In genomic region chr5:163770625-163771024, GRCh38 we compare ENCODE assay signal across 18 cellular contexts.
"Had no signal": no experiment of that assay in that cellular context is flagged by ENCODE, and none has a peak within 500 bp of the region (broad histone marks: within the 10 kb centered on the region; RNA-seq: fewer than 3 reads in every experiment).

No MANE protein-coding gene starts in this region.

- H3K9me3 ChIP-seq: gastrocnemius medialis, left lung, lower lobe of right lung, neutrophil, psoas muscle, tibial artery, upper lobe of left lung, uterus had no signal

- H3K27ac ChIP-seq: coronary artery, gastrocnemius medialis, left lung, lower lobe of right lung, neutrophil, psoas muscle, tibial artery, upper lobe of left lung, uterus had no signal

- H3K36me3 ChIP-seq: gastrocnemius medialis, left lung, lower lobe of right lung, neutrophil, tibial artery, upper lobe of left lung, uterus had no signal

- H3K27me3 ChIP-seq: gastrocnemius medialis, left lung, neutrophil, tibial artery, upper lobe of left lung, uterus had no signal

- ATAC-seq: gastrocnemius medialis; left lung; lower lobe of right lung; naive thymus-derived CD4-positive, alpha-beta T cell; psoas muscle; stimulated activated memory B cell treated with anti-CD40 and anti-IgM and Interleukin-4, amounts not matched to agents 10 μg/mL and 1 μg/mL and 100 μg/mL, for 72 hours had no signal

- H3K4me2 ChIP-seq: smooth muscle cell had no signal

- DNase-seq: effector CD4-positive, alpha-beta T cell; endodermal cell; gastrocnemius medialis; islet precursor cell; left lung; lower lobe of right lung; midbrain; naive thymus-derived CD4-positive, alpha-beta T cell; psoas muscle; retina; stimulated activated CD4-positive, alpha-beta T cell treated with anti-CD3 and anti-CD28 coated beads, Interleukin-4, amount 100 ng/mL, for 24 hours; tibial artery; upper lobe of left lung; uterus had no signal

- H3K4me3 ChIP-seq: coronary artery, gastrocnemius medialis, left lung, lower lobe of right lung, psoas muscle, smooth muscle cell, tibial artery, upper lobe of left lung, uterus had no signal

- H3K4me1 ChIP-seq: gastrocnemius medialis, left lung, lower lobe of right lung, psoas muscle, tibial artery, upper lobe of left lung, uterus had no signal
